Comparison of ENCODE assay signal across 27 cellular contexts in the genomic region with DNA sequence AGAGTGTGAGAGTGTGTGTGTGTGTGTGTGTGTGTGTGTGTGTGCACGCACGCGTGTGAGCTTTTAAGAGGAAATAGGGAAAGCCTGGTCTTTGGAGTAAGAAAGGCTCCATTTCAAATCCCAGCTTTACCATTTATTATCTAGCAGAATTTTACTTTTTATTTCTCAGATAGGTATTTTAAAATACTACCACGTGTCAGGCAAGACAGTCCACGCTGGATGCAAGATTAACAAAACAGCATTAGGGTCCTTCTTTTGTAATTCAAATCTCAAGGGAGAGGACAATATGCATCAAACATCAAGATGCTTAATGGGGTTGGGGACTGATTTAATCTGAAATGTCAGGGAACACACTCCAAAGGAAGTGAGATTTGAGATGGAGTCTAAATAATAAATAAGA.
"Had no signal": no experiment of that assay in that cellular context is flagged by ENCODE, and none has a peak within 500 bp of the region (broad histone marks: within the 10 kb centered on the region; RNA-seq: fewer than 3 reads in every experiment).

No MANE protein-coding gene starts in this region.

- H3K4me3 ChIP-seq: colonic mucosa, coronary artery, dorsolateral prefrontal cortex, esophagus muscularis mucosa, esophagus squamous epithelium, gastrocnemius medialis, gastroesophageal sphincter, heart left ventricle, heart right ventricle had no signal

- DNase-seq: colonic mucosa; cortex of kidney; dermis blood vessel endothelial cell; dorsolateral prefrontal cortex; effector CD4-positive, alpha-beta T cell; effector CD8-positive, alpha-beta T cell; effector memory CD4-positive, alpha-beta T cell; effector memory CD8-positive, alpha-beta T cell; endodermal cell; erythroblast; esophagus squamous epithelium; foreskin fibroblast; foreskin keratinocyte; gastrocnemius medialis; glutamatergic neuron; head of caudate nucleus; heart left ventricle; heart right ventricle had no signal

- H3K27ac ChIP-seq: colonic mucosa, coronary artery, dorsolateral prefrontal cortex, epithelial cell of prostate, esophagus muscularis mucosa, esophagus squamous epithelium, foreskin keratinocyte, gastrocnemius medialis, gastroesophageal sphincter, heart left ventricle, heart right ventricle had no signal

- FAIRE-seq: colon, endometrium, endothelial cell of umbilical vein, frontal cortex had no signal

- H3K9me3 ChIP-seq: colonic mucosa, esophagus muscularis mucosa, esophagus squamous epithelium, gastrocnemius medialis, gastroesophageal sphincter, heart left ventricle had no signal

- H3K27me3 ChIP-seq: colonic mucosa, dorsolateral prefrontal cortex, esophagus muscularis mucosa, esophagus squamous epithelium, foreskin keratinocyte, gastrocnemius medialis, gastroesophageal sphincter, heart left ventricle, heart right ventricle had no signal

- H3K36me3 ChIP-seq: colonic mucosa, esophagus muscularis mucosa, esophagus squamous epithelium, gastrocnemius medialis, gastroesophageal sphincter, heart left ventricle, heart right ventricle had no signal

- H3K4me1 ChIP-seq: colonic mucosa, esophagus muscularis mucosa, esophagus squamous epithelium, foreskin keratinocyte, gastrocnemius medialis, gastroesophageal sphincter, heart left ventricle, heart right ventricle had no signal

- ATAC-seq: effector memory CD8-positive, alpha-beta T cell; esophagus mucosa; foreskin keratinocyte; gastrocnemius medialis; gastroesophageal sphincter; heart left ventricle; heart right ventricle had no signal
